Comparison of ENCODE assay signal across 8 cellular contexts in genomic region chr11:82775736-82776346, GRCh38. TPM values are rescaled to one million over a fixed set of nuclear protein-coding genes. Genes with fewer than 3 reads are reported as not detected.
DNase-seq lines count a peak whose midpoint lies in the region; ATAC-seq lines count a peak whose summit lies in the region.

No MANE protein-coding gene starts in this region.

- no peaks in the 10 kb centered on the region for H3K36me3 Mint-ChIP-seq in activated T-helper 1 cell treated with anti-CD3 and anti-CD28 coated beads, Interleukin-12 subunit alpha, Interleukin-12 subunit beta, Interleukin-2, Interleukin-4 antibody, amounts not matched to agents 30 ng/mL and 10 ng/mL and 1 ng/mL, durations not matched to agents 14 hours and 24 hours and 36 hours (ENCODE audit: low read depth)
- peaks cover 3 to 7% (median 7%) of the 10 kb centered on the region in 3 donors for H3K36me3 Mint-ChIP-seq in immature natural killer cell

- H3K27ac Mint-ChIP-seq in activated T-helper 1 cell treated with anti-CD3 and anti-CD28 coated beads, Interleukin-12 subunit alpha, Interleukin-12 subunit beta, Interleukin-2, Interleukin-4 antibody, amounts not matched to agents 30 ng/mL and 10 ng/mL and 1 ng/mL, durations not matched to agents 14 hours and 24 hours and 36 hours: no peak overlapping the region
- H3K27ac Mint-ChIP-seq in immature natural killer cell: no peak overlapping the region

- H3K27me3 Mint-ChIP-seq in activated T-helper 1 cell treated with anti-CD3 and anti-CD28 coated beads, Interleukin-12 subunit alpha, Interleukin-12 subunit beta, Interleukin-2, Interleukin-4 antibody, amounts not matched to agents 30 ng/mL and 10 ng/mL and 1 ng/mL, durations not matched to agents 14 hours and 24 hours and 36 hours (ENCODE audit: insufficient read depth): peaks cover 24% of the 10 kb centered on the region
- H3K27me3 Mint-ChIP-seq in immature natural killer cell (ENCODE audit: low read depth in 3 of 3): peaks cover 2 to 10% (median 5%) of the 10 kb centered on the region in 3 donors

- peak; percentile 50 for DNase-seq in CD1c-positive myeloid dendritic cell (ENCODE audit: extremely low spot score)
- DNase-seq in NCI-H446 treated with DMSO at 0.1 percent for 48 hours (lab: John Stamatoyannopoulos, UW): peak; percentile 60
- peak; percentile 21 for DNase-seq in activated T-helper 1 cell treated with anti-CD3 and anti-CD28 coated beads, Interleukin-12 subunit alpha, Interleukin-12 subunit beta, Interleukin-2, Interleukin-4 antibody, amounts not matched to agents 30 ng/mL and 10 ng/mL and 1 ng/mL, durations not matched to agents 14 hours and 24 hours and 36 hours (ENCODE audit: low spot score)
- peak; percentile 72 for DNase-seq in iPS-NIHi7 (ENCODE audit: extremely low spot score)
- no peak for DNase-seq in immature natural killer cell
- no peak for DNase-seq in NCI-H2227 (lab: John Stamatoyannopoulos, UW; ENCODE audit: unreplicated experiment)

- peaks cover 4% of the 10 kb centered on the region for H3K4me1 Mint-ChIP-seq in activated T-helper 1 cell treated with anti-CD3 and anti-CD28 coated beads, Interleukin-12 subunit alpha, Interleukin-12 subunit beta, Interleukin-2, Interleukin-4 antibody, amounts not matched to agents 30 ng/mL and 10 ng/mL and 1 ng/mL, durations not matched to agents 14 hours and 24 hours and 36 hours (ENCODE audit: low read depth)
- no peaks in the 10 kb centered on the region for H3K4me1 Mint-ChIP-seq in immature natural killer cell

- intact Hi-C loops in activated T-helper 1 cell treated with anti-CD3 and anti-CD28 coated beads, Interleukin-12 subunit alpha, Interleukin-12 subunit beta, Interleukin-2, Interleukin-4 antibody, amounts not matched to agents 30 ng/mL and 10 ng/mL and 1 ng/mL, durations not matched to agents 14 hours and 24 hours and 36 hours (cut with micrococcal nuclease): loop anchor here (1.0 to 5.0 kb wide), 3 partner anchors 91 to 1041 kb away; no protein-coding TSS in a partner anchor

- peaks cover 6% of the 10 kb centered on the region for H3K9me3 Mint-ChIP-seq in activated T-helper 1 cell treated with anti-CD3 and anti-CD28 coated beads, Interleukin-12 subunit alpha, Interleukin-12 subunit beta, Interleukin-2, Interleukin-4 antibody, amounts not matched to agents 30 ng/mL and 10 ng/mL and 1 ng/mL, durations not matched to agents 14 hours and 24 hours and 36 hours
- H3K9me3 Mint-ChIP-seq in immature natural killer cell: peaks cover 2 to 30% (median 14%) of the 10 kb centered on the region in 6 donors

- ATAC-seq in GM18867 (IDR thresholded peaks at IDR 0.05; ENCODE audit: unreplicated experiment): peak; percentile 100
- ATAC-seq in HG02970 (IDR thresholded peaks at IDR 0.05; ENCODE audit: low FRiP score, unreplicated experiment): peak; percentile 96

- no peak overlapping the region for H3K4me3 Mint-ChIP-seq in activated T-helper 1 cell treated with anti-CD3 and anti-CD28 coated beads, Interleukin-12 subunit alpha, Interleukin-12 subunit beta, Interleukin-2, Interleukin-4 antibody, amounts not matched to agents 30 ng/mL and 10 ng/mL and 1 ng/mL, durations not matched to agents 14 hours and 24 hours and 36 hours
- H3K4me3 Mint-ChIP-seq in immature natural killer cell: no peak overlapping the region

RNA-seq across cellular contexts. Expression of gene FAM181B, which starts 42.2 kb away (rescaled TPM):
- not detected in 2 replicates for total RNA-seq in activated T-helper 1 cell treated with anti-CD3 and anti-CD28 coated beads, Interleukin-12 subunit alpha, Interleukin-12 subunit beta, Interleukin-2, Interleukin-4 antibody, amounts not matched to agents 30 ng/mL and 10 ng/mL and 1 ng/mL, durations not matched to agents 14 hours and 24 hours and 36 hours
- not detected for polyA plus RNA-seq in immature natural killer cell

Comparison
In these comparisons a context has a peak if more than half of its experiments do, and no peak if none do; other contexts are left out.
1. DNase-seq: peak in CD1c-positive myeloid dendritic cell (single experiment), NCI-H446 treated with DMSO at 0.1 percent for 48 hours (single experiment), activated T-helper 1 cell treated with anti-CD3 and anti-CD28 coated beads, Interleukin-12 subunit alpha, Interleukin-12 subunit beta, Interleukin-2, Interleukin-4 antibody, amounts not matched to agents 30 ng/mL and 10 ng/mL and 1 ng/mL, durations not matched to agents 14 hours and 24 hours and 36 hours (single experiment) and iPS-NIHi7 (single experiment); none in immature natural killer cell (0 of 3) and NCI-H2227 (single experiment).